In genomic region chr6:47391675-47392074, GRCh38 we compare ENCODE assay signal across 7 cellular contexts.
"Had no signal": no experiment of that assay in that cellular context is flagged by ENCODE, and none has a peak within 500 bp of the region (broad histone marks: within the 10 kb centered on the region; RNA-seq: fewer than 3 reads in every experiment).

No MANE protein-coding gene starts in this region.

- H3K9ac ChIP-seq: GM23248 had no signal

- ATAC-seq: K562 had no signal

- H3K4me3 Mint-ChIP-seq: H9 had no signal

- DNase-seq: GM23248, H9, HCEC 1CT, IMR-90, KG1 had no signal

- H2AFZ ChIP-seq: GM23248 had no signal

- H3K27ac ChIP-seq: GM23248 had no signal

- FAIRE-seq: HTR-8/SVneo, K562 had no signal

- H3K4me3 ChIP-seq: GM23248, K562 had no signal
